ENCODE assay signal across 8 cellular contexts in genomic region chr16:62615526-62615925, GRCh38.
"Had no signal": no experiment of that assay in that cellular context is flagged by ENCODE, and none has a peak within 500 bp of the region (broad histone marks: within the 10 kb centered on the region; RNA-seq: fewer than 3 reads in every experiment).

No MANE protein-coding gene starts in this region.

- H3K36me3 ChIP-seq: HAP-1 had no signal

- H3K9me3 ChIP-seq: HAP-1 had no signal

- DNase-seq: GM23248, GOT3, H7, HFFc6, KG1 had no signal

- H3K27ac ChIP-seq: GM23248, HL-60 had no signal

- H3K9ac ChIP-seq: GM23248 had no signal

- H3K4me3 ChIP-seq: GM23248, HAP-1 had no signal

- ATAC-seq: HCT116 had no signal

- H3K4me1 ChIP-seq: HAP-1 had no signal

- H2AFZ ChIP-seq: GM23248 had no signal
